Comparison of ENCODE assay signal across 11 cellular contexts in genomic region chr21:44711327-44712202, GRCh38. TPM values are rescaled to one million over a fixed set of nuclear protein-coding genes. Genes with fewer than 3 reads are reported as not detected.
DNase-seq lines count a peak whose midpoint lies in the region; ATAC-seq and TF ChIP-seq lines count a peak whose summit lies in the region.
"Had no signal": no experiment of that assay in that cellular context is flagged by ENCODE, and none has a peak within 500 bp of the region (broad histone marks: within the 10 kb centered on the region; RNA-seq: fewer than 3 reads in every experiment).

TSS of gene TSPEAR (minus strand) at chr21:44711572. CDS start at chr21:44711514, 58 bp downstream.

- H3K4ac ChIP-seq in neuronal stem cell (ENCODE audit: low read length) = no peak within 1 kb of the TSS

- no peak within 1 kb of the TSS for H4K8ac ChIP-seq in neuronal stem cell (ENCODE audit: low read depth, low read length)

- TF ChIP-seq EP300 in transverse colon (IDR thresholded peaks at IDR 0.05; ENCODE audit: low read depth) = no peak

- H3K18ac ChIP-seq in neuronal stem cell (ENCODE audit: low read length) = peak within 1 kb of the TSS; percentile 84

- no peak within 1 kb of the TSS for H3K27ac Mint-ChIP-seq in central memory CD8-positive, alpha-beta T cell (ENCODE audit: low read depth)
- H3K27ac Mint-ChIP-seq: dendritic cell treated with granulocyte-macrophage colony-stimulating factor and Interleukin-4, amounts not matched to agents 40 ng/mL and 50 ng/mL, for 4 days had no signal

- DNase-seq in NCI-H2196 (lab: John Stamatoyannopoulos, UW; ENCODE audit: unreplicated experiment) (peak; percentile 9), NCI-H2196 treated with DMSO at 0.1 percent for 48 hours (lab: John Stamatoyannopoulos, UW; ENCODE audit: unreplicated experiment) (no peak), NCI-H2029 treated with DMSO at 0.1 percent for 48 hours (lab: John Stamatoyannopoulos, UW) (peak; percentile 37), neuronal stem cell (ENCODE audit: low spot score) (no peak), transverse colon (no peak), NCI-H524 treated with DMSO at 0.1 percent for 48 hours (lab: John Stamatoyannopoulos, UW) (no peak)
- DNase-seq in central memory CD8-positive, alpha-beta T cell (ENCODE audit: low spot score in 2 of 2) = no peak
- DNase-seq: stimulated activated CD8-positive, alpha-beta memory T cell treated with anti-CD3 and anti-CD28 coated beads, Interleukin-4, amount 100 ng/mL, for 48 hours had no signal

- H3K4me1 ChIP-seq in neuronal stem cell (ENCODE audit: control insufficient read depth in 2 of 2, insufficient read depth in 1 of 2, low read depth in 1 of 2, low read length in 2 of 2) (peaks cover 13 to 25% of the 10 kb centered on the region in 2 donors), transverse colon (peaks cover 0 to 4% (median 2%) of the 10 kb centered on the region in 4 donors)

- peak within 1 kb of the TSS; percentile 52 for H3K4me3 Mint-ChIP-seq in central memory CD8-positive, alpha-beta T cell
- H3K4me3 Mint-ChIP-seq: dendritic cell treated with granulocyte-macrophage colony-stimulating factor and Interleukin-4, amounts not matched to agents 40 ng/mL and 50 ng/mL, for 4 days had no signal

- no peak for TF ChIP-seq CTCF in transverse colon (IDR thresholded peaks at IDR 0.05)

- H3K23ac ChIP-seq in neuronal stem cell (ENCODE audit: low read depth, low read length, poor library complexity) = peak within 1 kb of the TSS; percentile 77

- no peak for ATAC-seq in central memory CD8-positive, alpha-beta T cell (replicated peaks; ENCODE audit: extremely low read depth, poor library complexity, severe bottlenecking)
- no peak for ATAC-seq in HG03135 (IDR thresholded peaks at IDR 0.05; ENCODE audit: unreplicated experiment)

- peak within 1 kb of the TSS; percentile 95 for H2AK5ac ChIP-seq in neuronal stem cell (ENCODE audit: low read depth, low read length)

- no CpG with 5 or more reads among the region's 41 CpGs for WGBS in neuronal stem cell (ENCODE audit: extremely low coverage in 2 of 2, insufficient read length in 2 of 2, insufficient replicate concordance in 1 of 2), 2 donors
- 2% methylated on average over 18 of the region's 41 CpGs; no CpG with 5 or more reads in 1 of the 2 donors for WGBS in transverse colon (ENCODE audit: low coverage in 1 of 2), 2 donors

- in situ Hi-C loops in transverse colon (cut with MboI; ENCODE audit: low pct_ligation_motif_present in 1 of 4, low pct_unique_long_range_greater_than_20kb in 1 of 4, low sequenced_read_pairs in 3 of 4) = no loop called here

- H3K9me3 ChIP-seq in neuronal stem cell (replicated peaks in 1 of 2; ENCODE audit: control insufficient read depth in 2 of 2, insufficient read depth in 1 of 2, low read depth in 1 of 2, low read length in 2 of 2) (no peaks in the 10 kb centered on the region), transverse colon (no peaks in the 10 kb centered on the region)

- peaks cover 55 to 92% (median 73%) of the 10 kb centered on the region in 3 experiments for H3K27me3 ChIP-seq in neuronal stem cell (ENCODE audit: control insufficient read depth in 3 of 3, insufficient read depth in 3 of 3, low read depth in 1 of 3, low read length in 3 of 3)
- peaks cover 94% of the 10 kb centered on the region for H3K27me3 ChIP-seq in transverse colon

- no peaks in the 10 kb centered on the region for H3K9me3 Mint-ChIP-seq in central memory CD8-positive, alpha-beta T cell

- no peak within 1 kb of the TSS for H2BK12ac ChIP-seq in neuronal stem cell (ENCODE audit: low read length)

- H3K36me3 ChIP-seq in neuronal stem cell (replicated peaks in 1 of 2; ENCODE audit: control insufficient read depth in 2 of 2, insufficient read depth in 2 of 2, low read length in 2 of 2) = no peaks in the 10 kb centered on the region
- H3K36me3 ChIP-seq in transverse colon = no peaks in the 10 kb centered on the region

- H3K4me1 Mint-ChIP-seq in central memory CD8-positive, alpha-beta T cell = peaks cover 23% of the 10 kb centered on the region

- peaks cover 100% of the 10 kb centered on the region for H3K27me3 Mint-ChIP-seq in central memory CD8-positive, alpha-beta T cell

- H2BK15ac ChIP-seq in neuronal stem cell (ENCODE audit: low read length) = peak within 1 kb of the TSS; percentile 50

- H4K91ac ChIP-seq in neuronal stem cell (ENCODE audit: low read depth, low read length, poor library complexity) = no peak within 1 kb of the TSS

- no peaks in the 10 kb centered on the region for H3K79me1 ChIP-seq in neuronal stem cell (ENCODE audit: low read depth, low read length)

- no peak within 1 kb of the TSS for H2BK120ac ChIP-seq in neuronal stem cell (ENCODE audit: low read depth, low read length)

- no peak within 1 kb of the TSS for H3K27ac ChIP-seq in neuronal stem cell (replicated peaks; ENCODE audit: low read length)
- no peak within 1 kb of the TSS for H3K27ac ChIP-seq in transverse colon

- no peak within 1 kb of the TSS for H3K4me2 ChIP-seq in neuronal stem cell (ENCODE audit: insufficient read depth, low read length, poor library complexity, severe bottlenecking)

- no peak within 1 kb of the TSS for H2BK5ac ChIP-seq in neuronal stem cell (ENCODE audit: low read length)

- no peak within 1 kb of the TSS for H2AFZ ChIP-seq in neuronal stem cell (ENCODE audit: low read length)

- no peak within 1 kb of the TSS for H3K4me3 ChIP-seq in neuronal stem cell (ENCODE audit: low read length in 2 of 2)
- H3K4me3 ChIP-seq in transverse colon = no peak within 1 kb of the TSS

- no peak for TF ChIP-seq POLR2A in transverse colon (IDR thresholded peaks at IDR 0.05)

- H3K9ac ChIP-seq in neuronal stem cell (ENCODE audit: low read depth, low read length, poor library complexity) = no peak within 1 kb of the TSS

- intact Hi-C loops in transverse colon (cut with DNase I; ENCODE audit: low total_unique reads) = no loop called here

- peak within 1 kb of the TSS; percentile 50 for H3K14ac ChIP-seq in neuronal stem cell (ENCODE audit: low read length)

- H3K36me3 Mint-ChIP-seq in central memory CD8-positive, alpha-beta T cell (ENCODE audit: insufficient read depth) = peaks cover 3% of the 10 kb centered on the region

RNA-seq across cellular contexts. Expression of gene TSPEAR, which starts in this region (rescaled TPM):
- polyA plus RNA-seq in neuronal stem cell (2013, experiment 1 of 2) = 0.04 TPM
- polyA plus RNA-seq in neuronal stem cell (2013, experiment 2 of 2) = 0.04 TPM
- total RNA-seq in transverse colon = not detected
- total RNA-seq: HT1080 had no signal

Comparison
In these comparisons a context has a peak if more than half of its experiments do, and no peak if none do; other contexts are left out.
1. DNase-seq: peak in NCI-H2196 (single experiment) and NCI-H2029 treated with DMSO at 0.1 percent for 48 hours (single experiment); none in NCI-H2196 treated with DMSO at 0.1 percent for 48 hours (single experiment), central memory CD8-positive, alpha-beta T cell (0 of 2), neuronal stem cell (single experiment), transverse colon (single experiment) and NCI-H524 treated with DMSO at 0.1 percent for 48 hours (single experiment).